Comparison of ENCODE assay signal across 23 cellular contexts in genomic region chr16:51773491-51773890, GRCh38.
"Had no signal": no experiment of that assay in that cellular context is flagged by ENCODE, and none has a peak within 500 bp of the region (broad histone marks: within the 10 kb centered on the region; RNA-seq: fewer than 3 reads in every experiment).

No MANE protein-coding gene starts in this region.

- H3K27me3 Mint-ChIP-seq: activated CD4-positive, alpha-beta memory T cell treated with anti-CD3 and anti-CD28 coated beads for 36 hours; naive B cell had no signal

- H3K79me2 ChIP-seq: parathyroid adenoma had no signal

- H3K9me3 ChIP-seq: adrenal gland, esophagus squamous epithelium, left ventricle myocardium inferior, mucosa of descending colon, right lobe of liver, tibial artery had no signal

- H3K27ac ChIP-seq: adrenal gland, esophagus squamous epithelium, left ventricle myocardium inferior, parathyroid adenoma, right lobe of liver, tibial artery had no signal

- H3K4me3 Mint-ChIP-seq: activated CD4-positive, alpha-beta memory T cell treated with anti-CD3 and anti-CD28 coated beads for 36 hours; activated T-helper 1 cell treated with anti-CD3 and anti-CD28 coated beads, Interleukin-12 subunit alpha, Interleukin-12 subunit beta, Interleukin-2, Interleukin-4 antibody, amounts not matched to agents 30 ng/mL and 10 ng/mL and 1 ng/mL, durations not matched to agents 14 hours and 24 hours and 36 hours; naive B cell had no signal

- DNase-seq: activated CD4-positive, alpha-beta memory T cell treated with anti-CD3 and anti-CD28 coated beads for 36 hours; activated CD4-positive, alpha-beta T cell treated with anti-CD3 and anti-CD28 coated beads for 4 hours; activated gamma-delta T cell treated with Interleukin-2 at 50 U/mL for 16 hours; activated T-cell treated with anti-CD3 and anti-CD28 coated beads for 4 hours; adrenal gland; cerebellar nuclear complex; cortex of kidney; effector CD4-positive, alpha-beta T cell; esophagus squamous epithelium; hippocampal formation; kidney glomerular epithelial cell; left ventricle myocardium inferior; mucosa of descending colon; naive B cell; right lobe of liver; stimulated activated naive CD8-positive, alpha-beta T cell treated with anti-CD3 and anti-CD28 coated beads, Interleukin-15, Interleukin-2, amounts not matched to agents 100 U/mL and 50 U/mL, for 24 hours; substantia nigra; SW 1271; T-helper 2 cell; tibial artery had no signal

- H3K36me3 ChIP-seq: adrenal gland, esophagus squamous epithelium, left ventricle myocardium inferior, right lobe of liver, tibial artery had no signal

- H3K9ac ChIP-seq: parathyroid adenoma had no signal

- H3K4me3 ChIP-seq: adrenal gland, esophagus squamous epithelium, left ventricle myocardium inferior, mucosa of descending colon, right lobe of liver, tibial artery had no signal

- H3K36me3 Mint-ChIP-seq: activated CD4-positive, alpha-beta memory T cell treated with anti-CD3 and anti-CD28 coated beads for 36 hours; activated naive CD4-positive, alpha-beta T cell treated with anti-CD3 and anti-CD28 coated beads, Interleukin-2, amount 50 U/mL, for 72 hours; naive B cell had no signal

- H3K4me1 ChIP-seq: adrenal gland, esophagus squamous epithelium, left ventricle myocardium inferior, parathyroid adenoma, right lobe of liver, tibial artery had no signal

- H3K27ac Mint-ChIP-seq: activated CD4-positive, alpha-beta memory T cell treated with anti-CD3 and anti-CD28 coated beads for 36 hours; activated naive CD4-positive, alpha-beta T cell treated with anti-CD3 and anti-CD28 coated beads, Interleukin-2, amount 50 U/mL, for 72 hours; activated T-helper 1 cell treated with anti-CD3 and anti-CD28 coated beads, Interleukin-12 subunit alpha, Interleukin-12 subunit beta, Interleukin-2, Interleukin-4 antibody, amounts not matched to agents 30 ng/mL and 10 ng/mL and 1 ng/mL, durations not matched to agents 14 hours and 24 hours and 36 hours; naive B cell had no signal

- ATAC-seq: activated naive CD4-positive, alpha-beta T cell treated with anti-CD3 and anti-CD28 coated beads, Interleukin-2, amount 50 U/mL, for 72 hours; mucosa of descending colon; right lobe of liver; stimulated activated naive CD8-positive, alpha-beta T cell treated with anti-CD3 and anti-CD28 coated beads, Interleukin-15, Interleukin-2, amounts not matched to agents 100 U/mL and 50 U/mL, for 24 hours had no signal

- H3K4me1 Mint-ChIP-seq: naive B cell had no signal

- H3K27me3 ChIP-seq: adrenal gland, esophagus squamous epithelium, right lobe of liver, tibial artery had no signal
